Comparison of ENCODE assay signal across 8 cellular contexts in the genomic region with DNA sequence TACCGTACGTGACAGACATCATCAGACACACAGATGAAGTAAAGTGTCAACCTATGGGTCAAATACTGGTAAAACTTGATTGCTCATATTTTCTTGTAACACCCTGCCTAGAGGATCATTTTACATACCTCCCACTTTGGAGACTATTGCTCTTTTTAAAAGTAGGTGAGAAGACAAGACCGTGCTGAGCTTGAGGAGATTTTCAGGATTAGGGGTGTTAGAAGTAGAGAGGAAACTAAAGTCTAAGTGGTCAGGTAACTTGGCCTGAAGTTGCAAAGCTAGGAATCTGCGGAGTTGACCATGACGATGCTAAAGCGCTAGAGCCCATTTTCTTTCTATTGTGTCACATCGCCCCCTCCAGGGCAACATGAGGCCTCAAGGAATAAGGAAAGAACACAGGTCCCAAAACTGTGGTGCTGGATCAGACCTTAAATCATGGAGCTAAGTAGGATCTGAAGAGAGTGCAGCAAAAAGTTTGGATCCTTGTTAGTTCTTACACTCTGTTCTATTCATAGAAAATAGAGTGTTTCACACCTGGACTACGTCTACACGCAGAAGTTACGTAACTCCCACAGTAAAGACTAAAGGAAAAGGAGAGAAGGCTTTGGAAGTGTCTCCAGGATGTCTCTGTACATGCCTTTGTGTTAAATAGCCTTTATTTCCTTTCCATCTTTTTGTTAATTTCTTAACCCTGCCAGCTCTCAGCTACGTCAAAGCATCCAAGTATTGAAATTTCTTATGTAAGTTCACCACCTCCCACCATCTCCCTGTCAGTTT. TPM values are rescaled to one million over a fixed set of nuclear protein-coding genes. Genes with fewer than 3 reads are reported as not detected.
A peak's percentile ranks its signal among the peaks of the same experiment; 100 is the strongest.
DNase-seq lines count a peak whose midpoint lies in the region; ATAC-seq and TF ChIP-seq lines count a peak whose summit lies in the region.

No MANE protein-coding gene starts in this region.

- intact Hi-C loops in vagina (cut with DNase I): no loop called here

- in situ Hi-C loops in SK-MEL-5 (cut with HindIII; ENCODE audit: low pct_unique_long_range_greater_than_20kb, low sequenced_read_pairs): no loop called here

- ATAC-seq in GM19328 (IDR thresholded peaks at IDR 0.05; ENCODE audit: unreplicated experiment): no peak

- H3K36me3 ChIP-seq in HEK293 (ENCODE audit: control insufficient read depth in 2 of 2, insufficient read depth in 1 of 2, low read length in 2 of 2) (no peaks in the 10 kb centered on the region), vagina (no peaks in the 10 kb centered on the region)

- POLR2A ChIA-PET in HEK293 (lab: Yijun Ruan, JAX): no interaction called here

- no peak overlapping the region for H3K27ac ChIP-seq in HEK293 (ENCODE audit: extremely low read depth, low read depth, low read length)
- peak overlapping the region; percentile 8 for H3K27ac ChIP-seq in epithelial cell of prostate
- no peak overlapping the region for H3K27ac ChIP-seq in vagina

- H3K4me1 ChIP-seq in HEK293 (ENCODE audit: control insufficient read depth, insufficient read depth, low read length) (peaks cover 17% of the 10 kb centered on the region), vagina (peaks cover 15% of the 10 kb centered on the region)

- no peaks in the 10 kb centered on the region for H3K27me3 ChIP-seq in vagina

- no peak for TF ChIP-seq POLR2A in vagina (IDR thresholded peaks at IDR 0.05)

- DNase-seq in D341Med (ENCODE audit: low spot score): peak; percentile 55
- DNase-seq in SK-MEL-5 (ENCODE audit: low read depth, low spot score): peak; percentile 92
- DNase-seq in epithelial cell of prostate (ENCODE audit: low read depth, low spot score): no peak
- peak; percentile 60 for DNase-seq in midbrain (lab: John Stamatoyannopoulos, UW)
- DNase-seq in vagina (ENCODE audit: extremely low spot score in 2 of 2): no peak
- no peak for DNase-seq in occipital lobe (lab: John Stamatoyannopoulos, UW)

- H3K9me3 ChIP-seq in HEK293 (ENCODE audit: control insufficient read depth, insufficient read depth, low read depth, low read length) (no peaks in the 10 kb centered on the region), vagina (no peaks in the 10 kb centered on the region)

- peak overlapping the region; percentile 2 for H3K4me3 ChIP-seq in HEK293 (ENCODE audit: low read depth, low read length)
- no peak overlapping the region for H3K4me3 ChIP-seq in vagina

- CTCF ChIA-PET in HEK293 (lab: Yijun Ruan, JAX): interaction anchor here (0.5 to 7.6 kb wide), 44 partner anchors 8 to 1159 kb away, joined by 3 to 175 read pairs (median 4); a partner anchor contains a TSS

- TF ChIP-seq CTCF in HEK293 (tag by site-specific recombination; IDR thresholded peaks at IDR 0.05) (peak; percentile 67; the same call in 1 of the 2 replicates), vagina (IDR thresholded peaks at IDR 0.05) (peak in 2 of 3 experiments; percentile 26 to 27)

TF ChIP-seq in HEK293, 187 proteins besides CTCF, POLR2A, EP300 and RAD21 (continues in another document):
- TF ChIP-seq ZNF335 (tag by site-specific recombination; conservative IDR thresholded peaks at IDR 0.05) (0 out of 2 replicates have a peak, but pooled peaks have one; percentile 5), IKZF3 (tag by site-specific recombination; IDR thresholded peaks at IDR 0.05) (0 out of 2 replicates have a peak, but pooled peaks have one; percentile 32), ZNF629 (tag by site-specific recombination; IDR thresholded peaks at IDR 0.05) (peak; percentile 58; the same call in 1 of the 2 replicates), ZBTB7A (tag by site-specific recombination; IDR thresholded peaks at IDR 0.05; ENCODE audit: low read depth) (no peak), TRIM28 (IDR thresholded peaks at IDR 0.05; ENCODE audit: borderline replicate concordance, low read length) (0 out of 2 replicates have a peak, but pooled peaks have one; percentile 44), ZNF843 (tag by site-specific recombination; IDR thresholded peaks at IDR 0.05) (peak; percentile 23; the same call in 1 of the 2 replicates), ZNF670 (tag by site-specific recombination; IDR thresholded peaks at IDR 0.05; ENCODE audit: low read depth) (no peak), ZNF2 (tag by site-specific recombination; IDR thresholded peaks at IDR 0.05) (peak; percentile 28; the same call in 1 of the 2 replicates), ZBTB17 (tag by site-specific recombination; IDR thresholded peaks at IDR 0.05) (peak; percentile 61), ZBTB8A (tag by site-specific recombination; IDR thresholded peaks at IDR 0.05) (peak; percentile 49), YY2 (tag by site-specific recombination; IDR thresholded peaks at IDR 0.05) (no peak), SP7 (tag by site-specific recombination; IDR thresholded peaks at IDR 0.05) (peak; percentile 39; the same call in 1 of the 2 replicates), ZNF600 (tag by site-specific recombination; IDR thresholded peaks at IDR 0.05) (0 out of 2 replicates have a peak, but pooled peaks have one; percentile 17), GLIS1 (tag by site-specific recombination; IDR thresholded peaks at IDR 0.05) (peak; percentile 42; the same call in 1 of the 2 replicates), ZNF350 (tag by site-specific recombination; IDR thresholded peaks at IDR 0.05) (no peak), ZEB2 (tag by site-specific recombination; IDR thresholded peaks at IDR 0.05) (0 out of 2 replicates have a peak, but pooled peaks have one; percentile 31), GFI1B (tag by site-specific recombination; IDR thresholded peaks at IDR 0.05) (no peak), ZNF274 (IDR thresholded peaks at IDR 0.05; ENCODE audit: low read length) (no peak), ZNF274 (tag by site-specific recombination; IDR thresholded peaks at IDR 0.05; ENCODE audit: borderline replicate concordance) (no peak)
- TF ChIP-seq, protein P1, sequence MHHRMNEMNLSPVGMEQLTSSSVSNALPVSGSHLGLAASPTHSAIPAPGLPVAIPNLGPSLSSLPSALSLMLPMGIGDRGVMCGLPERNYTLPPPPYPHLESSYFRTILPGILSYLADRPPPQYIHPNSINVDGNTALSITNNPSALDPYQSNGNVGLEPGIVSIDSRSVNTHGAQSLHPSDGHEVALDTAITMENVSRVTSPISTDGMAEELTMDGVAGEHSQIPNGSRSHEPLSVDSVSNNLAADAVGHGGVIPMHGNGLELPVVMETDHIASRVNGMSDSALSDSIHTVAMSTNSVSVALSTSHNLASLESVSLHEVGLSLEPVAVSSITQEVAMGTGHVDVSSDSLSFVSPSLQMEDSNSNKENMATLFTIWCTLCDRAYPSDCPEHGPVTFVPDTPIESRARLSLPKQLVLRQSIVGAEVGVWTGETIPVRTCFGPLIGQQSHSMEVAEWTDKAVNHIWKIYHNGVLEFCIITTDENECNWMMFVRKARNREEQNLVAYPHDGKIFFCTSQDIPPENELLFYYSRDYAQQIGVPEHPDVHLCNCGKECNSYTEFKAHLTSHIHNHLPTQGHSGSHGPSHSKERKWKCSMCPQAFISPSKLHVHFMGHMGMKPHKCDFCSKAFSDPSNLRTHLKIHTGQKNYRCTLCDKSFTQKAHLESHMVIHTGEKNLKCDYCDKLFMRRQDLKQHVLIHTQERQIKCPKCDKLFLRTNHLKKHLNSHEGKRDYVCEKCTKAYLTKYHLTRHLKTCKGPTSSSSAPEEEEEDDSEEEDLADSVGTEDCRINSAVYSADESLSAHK (tag by site-specific recombination; IDR thresholded peaks at IDR 0.05): no peak
- TF ChIP-seq, protein P2, sequence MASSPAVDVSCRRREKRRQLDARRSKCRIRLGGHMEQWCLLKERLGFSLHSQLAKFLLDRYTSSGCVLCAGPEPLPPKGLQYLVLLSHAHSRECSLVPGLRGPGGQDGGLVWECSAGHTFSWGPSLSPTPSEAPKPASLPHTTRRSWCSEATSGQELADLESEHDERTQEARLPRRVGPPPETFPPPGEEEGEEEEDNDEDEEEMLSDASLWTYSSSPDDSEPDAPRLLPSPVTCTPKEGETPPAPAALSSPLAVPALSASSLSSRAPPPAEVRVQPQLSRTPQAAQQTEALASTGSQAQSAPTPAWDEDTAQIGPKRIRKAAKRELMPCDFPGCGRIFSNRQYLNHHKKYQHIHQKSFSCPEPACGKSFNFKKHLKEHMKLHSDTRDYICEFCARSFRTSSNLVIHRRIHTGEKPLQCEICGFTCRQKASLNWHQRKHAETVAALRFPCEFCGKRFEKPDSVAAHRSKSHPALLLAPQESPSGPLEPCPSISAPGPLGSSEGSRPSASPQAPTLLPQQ (tag by site-specific recombination; IDR thresholded peaks at IDR 0.05): 0 out of 2 replicates have a peak, but pooled peaks have one; percentile 20
- TF ChIP-seq, protein P3, sequence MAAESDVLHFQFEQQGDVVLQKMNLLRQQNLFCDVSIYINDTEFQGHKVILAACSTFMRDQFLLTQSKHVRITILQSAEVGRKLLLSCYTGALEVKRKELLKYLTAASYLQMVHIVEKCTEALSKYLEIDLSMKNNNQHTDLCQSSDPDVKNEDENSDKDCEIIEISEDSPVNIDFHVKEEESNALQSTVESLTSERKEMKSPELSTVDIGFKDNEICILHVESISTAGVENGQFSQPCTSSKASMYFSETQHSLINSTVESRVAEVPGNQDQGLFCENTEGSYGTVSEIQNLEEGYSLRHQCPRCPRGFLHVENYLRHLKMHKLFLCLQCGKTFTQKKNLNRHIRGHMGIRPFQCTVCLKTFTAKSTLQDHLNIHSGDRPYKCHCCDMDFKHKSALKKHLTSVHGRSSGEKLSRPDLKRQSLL (tag by site-specific recombination; IDR thresholded peaks at IDR 0.05): peak; percentile 96

RNA-seq across cellular contexts. Expression of a gene that starts 8.7 kb away (rescaled TPM):
- 18.0 and 19.9 TPM in 2 replicates for total RNA-seq in SK-MEL-5 (2014; rRNA removed; shearing (Covaris generic))
- polyA plus RNA-seq in SK-MEL-5 (2015; cell fraction: cytosol; rRNA removed): 26.4 and 33.3 TPM in 2 replicates
- polyA plus RNA-seq in SK-MEL-5 (2015; cell fraction: nucleus; rRNA removed): 29.3 and 39.4 TPM in 2 replicates
- total RNA-seq in vagina (17.9 TPM), occipital lobe (21.7 TPM)

Comparison
In these comparisons a context has a peak if more than half of its experiments do, and no peak if none do; other contexts are left out.
1. DNase-seq: peak in D341Med (single experiment), SK-MEL-5 (single experiment) and midbrain (single experiment); none in epithelial cell of prostate (single experiment), vagina (0 of 2) and occipital lobe (single experiment).